In genomic region chr20:7912551-7912950, GRCh38 we compare ENCODE assay signal across 17 cellular contexts. TPM values are rescaled to one million over a fixed set of nuclear protein-coding genes. Genes with fewer than 3 reads are reported as not detected.
DNase-seq lines count a peak whose midpoint lies in the region; ATAC-seq and TF ChIP-seq lines count a peak whose summit lies in the region.
"Had no signal": no experiment of that assay in that cellular context is flagged by ENCODE, and none has a peak within 500 bp of the region (broad histone marks: within the 10 kb centered on the region; RNA-seq: fewer than 3 reads in every experiment).

No MANE protein-coding gene starts in this region.

- BruUV-seq in mammary epithelial cell (replicated peaks; lab: Mats Ljungman, UMichigan): no TSS peak

- peak overlapping the region; percentile 63 for H3K4me2 ChIP-seq in mammary epithelial cell (ENCODE audit: insufficient read depth, low read depth, low read length)
- H3K4me2 ChIP-seq: BLaER1, GM23338 had no signal

- peak overlapping the region; percentile 87 for H2AFZ ChIP-seq in mammary epithelial cell (ENCODE audit: low read depth, low read length)

- H3K27ac ChIP-seq in mammary epithelial cell (ENCODE audit: insufficient read depth, low read depth, low read length) (peak overlapping the region; percentile 63), breast epithelium (no peak overlapping the region)
- H3K27ac ChIP-seq: BLaER1 had no signal

- H3K9me3 ChIP-seq in mammary epithelial cell (replicated peaks; ENCODE audit: insufficient read depth, low read length) (peaks cover 3% of the 10 kb centered on the region), breast epithelium (no peaks in the 10 kb centered on the region)
- H3K9me3 ChIP-seq: BLaER1 had no signal

- intact Hi-C loops in mammary epithelial cell (cut with micrococcal nuclease) (no loop called here), breast epithelium (cut with DNase I; ENCODE audit: low total_unique reads) (no loop called here)

- TF ChIP-seq CTCF in mammary epithelial cell (conservative IDR thresholded peaks at IDR 0.05 in 1 of 2, IDR thresholded peaks at IDR 0.05 in 1 of 2; ENCODE audit: extremely low read depth in 1 of 2, insufficient read depth in 1 of 2, low read depth in 1 of 2, low read length in 2 of 2) (no peak), breast epithelium (IDR thresholded peaks at IDR 0.05) (no peak), fibroblast of villous mesenchyme (IDR thresholded peaks at IDR 0.05; ENCODE audit: insufficient read depth, low read depth, low read length) (no peak)

- no peaks in the 10 kb centered on the region for H4K20me1 ChIP-seq in mammary epithelial cell (ENCODE audit: insufficient read depth, low read length)
- H4K20me1 ChIP-seq: BLaER1 had no signal

- H3K79me2 ChIP-seq in mammary epithelial cell (ENCODE audit: insufficient read depth, low read length): no peaks in the 10 kb centered on the region

- H3K27me3 ChIP-seq in mammary epithelial cell (ENCODE audit: insufficient read depth, low read length): no peaks in the 10 kb centered on the region
- no peaks in the 10 kb centered on the region for H3K27me3 ChIP-seq in breast epithelium
- H3K27me3 ChIP-seq: BLaER1 had no signal

- H3K4me1 ChIP-seq in mammary epithelial cell (ENCODE audit: insufficient read depth, low read length): peaks cover 24% of the 10 kb centered on the region
- peaks cover 0 to 4% of the 10 kb centered on the region in 2 donors for H3K4me1 ChIP-seq in breast epithelium
- H3K4me1 ChIP-seq: BLaER1 had no signal

- CTCF ChIA-PET in mammary epithelial cell (lab: Charles Lee; ENCODE audit: low non-redundant PET): no interaction called here

- dilution Hi-C loops in mammary epithelial cell (cut with HindIII; ENCODE audit: low sequenced_read_pairs): no loop called here

- no peak overlapping the region for H3K9ac ChIP-seq in mammary epithelial cell (ENCODE audit: insufficient read depth, low read length)
- H3K9ac ChIP-seq: BLaER1 had no signal

- in situ Hi-C loops in mammary epithelial cell (cut with MboI; ENCODE audit: low sequenced_read_pairs in 2 of 2): loop anchor here in 1 of 2 donors (25.0 kb wide), 1 partner anchor 100 kb away; the partner anchor contains the start of gene TMX4

- WGBS in mammary epithelial cell (ENCODE audit: low coverage, missing lambda C conversion rate): 51% methylated on average over 3 of the region's 3 CpGs

- H3K4me3 ChIP-seq in mammary epithelial cell (replicated peaks in 1 of 3; ENCODE audit: insufficient read depth in 1 of 3, low read depth in 2 of 3, low read length in 3 of 3) (no peak overlapping the region), breast epithelium (no peak overlapping the region), fibroblast of villous mesenchyme (ENCODE audit: low read depth, low read length) (no peak overlapping the region)
- H3K4me3 ChIP-seq: BLaER1, GM12878, GM23338 had no signal

- no peak for ATAC-seq in HG02973 (IDR thresholded peaks at IDR 0.05; ENCODE audit: unreplicated experiment)
- ATAC-seq: GM12878, GM23338, HepG2 had no signal

- DNase-seq in mammary epithelial cell (peak; percentile 43), breast epithelium (ENCODE audit: low spot score in 2 of 2) (no peak), dermis microvascular lymphatic vessel endothelial cell (ENCODE audit: low read depth in 2 of 2) (peak; percentile 53 to 56), fibroblast of villous mesenchyme (ENCODE audit: low read depth) (peak; percentile 7), CD1c-positive myeloid dendritic cell (ENCODE audit: extremely low spot score) (no peak)
- no peak for DNase-seq in stimulated activated CD4-positive, alpha-beta T cell treated with anti-CD3 and anti-CD28 coated beads, Interleukin-4, amount 100 ng/mL, for 24 hours
- DNase-seq: 8988T; AML-193; CD4-positive, CD25-positive, alpha-beta regulatory T cell; DMS 273 treated with DMSO at 0.1 percent for 48 hours; H7 had no signal

- H3K36me3 ChIP-seq in mammary epithelial cell (ENCODE audit: insufficient read depth, low read length) (no peaks in the 10 kb centered on the region), breast epithelium (no peaks in the 10 kb centered on the region)
- H3K36me3 ChIP-seq: BLaER1 had no signal

- TF ChIP-seq POLR2A in breast epithelium (IDR thresholded peaks at IDR 0.05): no peak

RNA-seq across cellular contexts. Expression of gene HAO1, which starts 27.7 kb away (rescaled TPM):
- total RNA-seq in mammary epithelial cell: not detected
- not detected for polyA plus RNA-seq in mammary epithelial cell
- not detected for polyA minus RNA-seq in mammary epithelial cell
- not detected for total RNA-seq in breast epithelium
- not detected in 2 replicates for total RNA-seq in dermis microvascular lymphatic vessel endothelial cell
- total RNA-seq in fibroblast of villous mesenchyme: not detected in 2 replicates
- total RNA-seq: CD4-positive, CD25-positive, alpha-beta regulatory T cell; G401; GM12878; GM23338; H7; HepG2 had no signal
- polyA plus RNA-seq: CD4-positive, CD25-positive, alpha-beta regulatory T cell; GM23338 had no signal

Comparison
In these comparisons a context has a peak if more than half of its experiments do, and no peak if none do; other contexts are left out.
1. DNase-seq: peak in mammary epithelial cell (single experiment), dermis microvascular lymphatic vessel endothelial cell (2 of 2) and fibroblast of villous mesenchyme (single experiment); none in breast epithelium (0 of 2), stimulated activated CD4-positive, alpha-beta T cell treated with anti-CD3 and anti-CD28 coated beads, Interleukin-4, amount 100 ng/mL, for 24 hours (single experiment) and CD1c-positive myeloid dendritic cell (single experiment).